In genomic region chr3:16671690-16672089, GRCh38 we compare ENCODE assay signal across 26 cellular contexts.
"Had no signal": no experiment of that assay in that cellular context is flagged by ENCODE, and none has a peak within 500 bp of the region (broad histone marks: within the 10 kb centered on the region; RNA-seq: fewer than 3 reads in every experiment).

No MANE protein-coding gene starts in this region.

- H3K4me1 Mint-ChIP-seq: activated CD4-positive, alpha-beta memory T cell treated with anti-CD3 and anti-CD28 coated beads, Interleukin-2, amount 10 ng/mL, durations not matched to agents 7 days and 5 days; activated CD4-positive, alpha-beta T cell treated with anti-CD3 and anti-CD28 coated beads, Interleukin-2, amount 10 ng/mL, durations not matched to agents 7 days and 5 days; activated naive CD4-positive, alpha-beta T cell treated with anti-CD3 and anti-CD28 coated beads, Interleukin-2, amount 50 U/mL, for 24 hours; activated naive CD8-positive, alpha-beta T cell treated with anti-CD3 and anti-CD28 coated beads, Interleukin-2, amount 50 U/mL, for 24 hours; immature natural killer cell; naive thymus-derived CD4-positive, alpha-beta T cell had no signal

- H3K9me3 Mint-ChIP-seq: activated naive CD4-positive, alpha-beta T cell treated with anti-CD3 and anti-CD28 coated beads, Interleukin-2, amount 50 U/mL, for 24 hours had no signal

- FAIRE-seq: kidney, TTC549 had no signal

- H3K4me3 ChIP-seq: heart right ventricle, right atrium auricular region, suprapubic skin, tibial artery, upper lobe of right lung had no signal

- H3K27ac ChIP-seq: heart right ventricle, right atrium auricular region, suprapubic skin, tibial artery, upper lobe of right lung, VCaP had no signal

- H3K27me3 Mint-ChIP-seq: activated naive CD4-positive, alpha-beta T cell treated with anti-CD3 and anti-CD28 coated beads, Interleukin-2, amount 50 U/mL, for 24 hours; activated naive CD8-positive, alpha-beta T cell treated with anti-CD3 and anti-CD28 coated beads, Interleukin-2, amount 50 U/mL, for 24 hours had no signal

- H3K36me3 ChIP-seq: heart right ventricle, right atrium auricular region, suprapubic skin, tibial artery, upper lobe of right lung had no signal

- H3K27me3 ChIP-seq: heart right ventricle, right atrium auricular region, suprapubic skin, tibial artery, upper lobe of right lung had no signal

- H3K4me1 ChIP-seq: right atrium auricular region, suprapubic skin, tibial artery, upper lobe of right lung had no signal

- H3K27ac Mint-ChIP-seq: activated CD4-positive, alpha-beta memory T cell treated with anti-CD3 and anti-CD28 coated beads, Interleukin-2, amount 10 ng/mL, durations not matched to agents 7 days and 5 days; activated CD4-positive, alpha-beta T cell treated with anti-CD3 and anti-CD28 coated beads, Interleukin-2, amount 10 ng/mL, durations not matched to agents 7 days and 5 days; activated naive CD4-positive, alpha-beta T cell treated with anti-CD3 and anti-CD28 coated beads, Interleukin-2, amount 50 U/mL, for 24 hours; activated naive CD8-positive, alpha-beta T cell treated with anti-CD3 and anti-CD28 coated beads, Interleukin-2, amount 50 U/mL, for 24 hours; activated T-helper 2 cell treated with anti-CD3 and anti-CD28 coated beads, Interferon-gamma antibody, Interleukin-2, Interleukin-4, amounts not matched to agents 10 μg/mL and 5 μg/mL and 100 μg/mL, durations not matched to agents 14 hours and 24 hours and 36 hours; immature natural killer cell; naive thymus-derived CD4-positive, alpha-beta T cell; T-helper 1 cell treated with Interleukin-12 subunit alpha and Interleukin-12 subunit beta and Interleukin-4 antibody, amounts not matched to agents 30 μg/mL and 1 μg/mL, for 36 hours had no signal

- DNase-seq: activated CD4-positive, alpha-beta memory T cell treated with anti-CD3 and anti-CD28 coated beads, Interleukin-2, amount 10 ng/mL, durations not matched to agents 7 days and 5 days; activated CD4-positive, alpha-beta T cell treated with anti-CD3 and anti-CD28 coated beads, Interleukin-2, amount 10 ng/mL, durations not matched to agents 7 days and 5 days; activated naive CD8-positive, alpha-beta T cell treated with anti-CD3 and anti-CD28 coated beads, Interleukin-2, amount 50 U/mL, for 24 hours; activated T-cell treated with anti-CD3 and anti-CD28 coated beads, Interleukin-2, amount 50 U/mL, for 4 hours; amygdala; caudate nucleus; cortex of kidney; heart right ventricle; immature natural killer cell; kidney; left colon; midbrain; naive thymus-derived CD4-positive, alpha-beta T cell; stimulated activated naive CD4-positive, alpha-beta T cell; T-helper 9 cell; tibial artery; upper lobe of right lung had no signal

- ATAC-seq: activated CD4-positive, CD25-positive, alpha-beta regulatory T cell treated with anti-CD3 and anti-CD28 coated beads, Interleukin-2, amount 50 U/mL, for 24 hours; activated naive CD8-positive, alpha-beta T cell treated with anti-CD3 and anti-CD28 coated beads, Interleukin-2, amount 50 U/mL, for 24 hours; activated T-cell treated with anti-CD3 and anti-CD28 coated beads, Interleukin-2, amount 50 U/mL, for 4 hours; esophagus mucosa; heart right ventricle; left colon; naive thymus-derived CD4-positive, alpha-beta T cell; upper lobe of right lung had no signal

- H3K4me3 Mint-ChIP-seq: activated CD4-positive, alpha-beta memory T cell treated with anti-CD3 and anti-CD28 coated beads, Interleukin-2, amount 10 ng/mL, durations not matched to agents 7 days and 5 days; activated CD4-positive, alpha-beta T cell treated with anti-CD3 and anti-CD28 coated beads, Interleukin-2, amount 10 ng/mL, durations not matched to agents 7 days and 5 days; activated naive CD4-positive, alpha-beta T cell treated with anti-CD3 and anti-CD28 coated beads, Interleukin-2, amount 50 U/mL, for 24 hours; activated naive CD8-positive, alpha-beta T cell treated with anti-CD3 and anti-CD28 coated beads, Interleukin-2, amount 50 U/mL, for 24 hours; activated T-cell treated with anti-CD3 and anti-CD28 coated beads, Interleukin-2, amount 50 U/mL, for 4 hours; immature natural killer cell; naive thymus-derived CD4-positive, alpha-beta T cell; T-helper 1 cell treated with Interleukin-12 subunit alpha and Interleukin-12 subunit beta and Interleukin-4 antibody, amounts not matched to agents 30 μg/mL and 1 μg/mL, for 36 hours had no signal

- H3K9me3 ChIP-seq: suprapubic skin, tibial artery had no signal
